ENCODE assay signal across 9 cellular contexts in the genomic region with DNA sequence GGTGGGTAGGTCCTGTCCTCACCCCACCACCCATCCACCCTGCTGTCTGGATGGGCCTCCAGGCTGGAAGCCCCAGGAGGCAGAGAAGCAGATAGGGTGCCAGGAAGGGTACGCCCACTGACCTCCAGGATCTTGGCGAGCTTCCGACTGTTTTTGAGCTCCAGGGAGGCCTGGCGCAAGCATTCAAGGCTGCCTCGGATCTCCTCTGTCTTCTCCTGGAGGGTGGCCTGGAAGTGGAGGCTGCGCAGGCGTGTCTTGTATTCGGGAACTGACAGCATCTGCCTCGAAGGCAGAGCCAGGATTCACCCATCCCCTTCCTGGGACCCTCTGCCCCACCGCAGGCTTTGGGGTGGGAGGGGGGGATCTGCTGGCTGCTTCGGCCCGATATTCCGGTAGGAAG. TPM values are rescaled to one million over a fixed set of nuclear protein-coding genes. Genes with fewer than 3 reads are reported as not detected.
DNase-seq lines count a peak whose midpoint lies in the region; TF ChIP-seq lines count a peak whose summit lies in the region.
"Had no signal": no experiment of that assay in that cellular context is flagged by ENCODE, and none has a peak within 500 bp of the region (broad histone marks: within the 10 kb centered on the region; RNA-seq: fewer than 3 reads in every experiment).

No MANE protein-coding gene starts in this region.

- H3K27ac Mint-ChIP-seq in nephron, result no peak overlapping the region

- peaks cover 42% of the 10 kb centered on the region for H3K27me3 Mint-ChIP-seq in nephron (ENCODE audit: low read depth)

- peaks cover 40% of the 10 kb centered on the region for H4K20me1 ChIP-seq in BLaER1

- H3K4me3 Mint-ChIP-seq in nephron, result peak overlapping the region in 2 of 3 experiments; percentile 19 to 21

- DNase-seq in H7, result no peak
- no peak for DNase-seq in A172 (ENCODE audit: low spot score)
- DNase-seq in SJCRH30, result no peak
- DNase-seq in NOMO-1 treated with dmso at 0.1 percent for 144 hours (lab: John Stamatoyannopoulos, UW; ENCODE audit: unreplicated experiment), result no peak
- no peak for DNase-seq in activated T-cell treated with anti-CD3 and anti-CD28 coated beads for 4 hours

- H3K9ac ChIP-seq in BLaER1 (no peak overlapping the region), duodenal mucosa (ENCODE audit: low read depth in 1 of 2, low read length in 2 of 2) (peak overlapping the region in 1 of 2 donors; percentile 38)

- H3K27me3 ChIP-seq in BLaER1 (no peaks in the 10 kb centered on the region), H7 (ENCODE audit: control insufficient read depth, insufficient read depth, low read length) (peaks cover 16% of the 10 kb centered on the region), duodenal mucosa (ENCODE audit: control insufficient read depth in 1 of 2, insufficient read depth in 2 of 2, low read length in 2 of 2) (no peaks in the 10 kb centered on the region), SJCRH30 (no peaks in the 10 kb centered on the region)

- no peaks in the 10 kb centered on the region for H3K36me3 Mint-ChIP-seq in nephron (ENCODE audit: low read depth)
- H3K36me3 Mint-ChIP-seq: activated naive CD8-positive, alpha-beta T cell treated with anti-CD3 and anti-CD28 coated beads, Interleukin-2, amount 10 ng/mL, durations not matched to agents 7 days and 5 days had no signal

- H3K4me1 ChIP-seq in BLaER1 (peaks cover 25% of the 10 kb centered on the region), duodenal mucosa (ENCODE audit: control insufficient read depth in 1 of 2, insufficient read depth in 2 of 2, low read length in 2 of 2) (peaks cover 8 to 10% of the 10 kb centered on the region in 2 donors), SJCRH30 (no peaks in the 10 kb centered on the region)

- no peaks in the 10 kb centered on the region for H3K4me1 Mint-ChIP-seq in nephron
- H3K4me1 Mint-ChIP-seq: activated naive CD8-positive, alpha-beta T cell treated with anti-CD3 and anti-CD28 coated beads, Interleukin-2, amount 10 ng/mL, durations not matched to agents 7 days and 5 days had no signal

- H3K4me2 ChIP-seq in BLaER1, result peak overlapping the region; percentile 98; the same call in 1 of the 2 replicates

- peak overlapping the region; percentile 70; the same call in 1 of the 2 replicates for H3K4me3 ChIP-seq in BLaER1
- H3K4me3 ChIP-seq in H7 (ENCODE audit: insufficient read depth, low read depth, low read length), result peak overlapping the region; percentile 55; the same call in 1 of the 2 replicates
- H3K4me3 ChIP-seq in duodenal mucosa (ENCODE audit: low read depth in 1 of 2, low read length in 2 of 2), result peak overlapping the region; percentile 72 to 77
- no peak overlapping the region for H3K4me3 ChIP-seq in SJCRH30

- TF ChIP-seq CTCF in nephron (IDR thresholded peaks at IDR 0.05; ENCODE audit: unreplicated experiment in 3 of 3), result no peak

- H3K9me3 ChIP-seq in BLaER1 (no peaks in the 10 kb centered on the region), duodenal mucosa (ENCODE audit: control insufficient read depth in 1 of 2, low read length in 2 of 2) (no peaks in the 10 kb centered on the region), SJCRH30 (replicated peaks) (no peaks in the 10 kb centered on the region)

- H3K9me3 Mint-ChIP-seq in nephron, result no peaks in the 10 kb centered on the region
- H3K9me3 Mint-ChIP-seq: activated naive CD8-positive, alpha-beta T cell treated with anti-CD3 and anti-CD28 coated beads, Interleukin-2, amount 10 ng/mL, durations not matched to agents 7 days and 5 days had no signal

- H3K27ac ChIP-seq in BLaER1, result no peak overlapping the region
- H3K27ac ChIP-seq in duodenal mucosa (ENCODE audit: low read depth, low read length), result no peak overlapping the region
- H3K27ac ChIP-seq in SJCRH30, result no peak overlapping the region

- H3K36me3 ChIP-seq in BLaER1 (peaks cover 78% of the 10 kb centered on the region), H7 (replicated peaks; ENCODE audit: control insufficient read depth, insufficient read depth, low read length) (no peaks in the 10 kb centered on the region; the same call in 1 of the 2 replicates), duodenal mucosa (ENCODE audit: control insufficient read depth in 1 of 2, insufficient read depth in 2 of 2, low read length in 2 of 2) (no peaks in the 10 kb centered on the region), SJCRH30 (no peaks in the 10 kb centered on the region)

RNA-seq across cellular contexts. Expression of a gene that starts 18.9 kb away (rescaled TPM):
- 60.9 and 64.1 TPM in 2 replicates for total RNA-seq in H7 (2014; rRNA removed; shearing (Covaris generic))
- 181 and 208 TPM in 2 replicates for total RNA-seq in A172 (2014; rRNA removed; shearing (Covaris generic))
- 140 and 153 TPM in 2 replicates for total RNA-seq in SJCRH30 (2014; rRNA removed; shearing (Covaris generic))

RNA-seq across cellular contexts. Expression of a gene that starts 48.4 kb away (rescaled TPM):
- total RNA-seq in H7 (2014; rRNA removed; shearing (Covaris generic)), result 0.28 and 0.33 TPM in 2 replicates
- 0.03 and 0.22 TPM in 2 replicates for total RNA-seq in A172 (2014; rRNA removed; shearing (Covaris generic))
- total RNA-seq in SJCRH30 (2014; rRNA removed; shearing (Covaris generic)), result 0.12 and 0.20 TPM in 2 replicates

RNA-seq across cellular contexts. Expression of a gene that starts 55.1 kb away (rescaled TPM):
- 38.2 and 40.6 TPM in 2 replicates for total RNA-seq in H7 (2014; rRNA removed; shearing (Covaris generic))
- total RNA-seq in A172 (2014; rRNA removed; shearing (Covaris generic)), result 22.5 and 25.3 TPM in 2 replicates
- total RNA-seq in SJCRH30 (2014; rRNA removed; shearing (Covaris generic)), result 15.5 and 16.9 TPM in 2 replicates
